Comparison of ENCODE assay signal across 21 cellular contexts in genomic region chr13:30456290-30456689, GRCh38. TPM values are rescaled to one million over a fixed set of nuclear protein-coding genes. Genes with fewer than 3 reads are reported as not detected.
DNase-seq lines count a peak whose midpoint lies in the region; ATAC-seq and TF ChIP-seq lines count a peak whose summit lies in the region.
"Had no signal": no experiment of that assay in that cellular context is flagged by ENCODE, and none has a peak within 500 bp of the region (broad histone marks: within the 10 kb centered on the region; RNA-seq: fewer than 3 reads in every experiment).

No MANE protein-coding gene starts in this region.

- H3K27me3 Mint-ChIP-seq in stimulated activated naive CD8-positive, alpha-beta T cell treated with anti-CD3 and anti-CD28 coated beads, Interleukin-15, Interleukin-2, amounts not matched to agents 100 ng/mL and 50 ng/mL, for 24 hours, result no peaks in the 10 kb centered on the region
- H3K27me3 Mint-ChIP-seq in stimulated activated naive CD8-positive, alpha-beta T cell treated with anti-CD3 and anti-CD28 coated beads, Interleukin-15, amount 100 ng/mL, for 72 hours, result no peaks in the 10 kb centered on the region
- H3K27me3 Mint-ChIP-seq in activated B cell treated with CpG ODN at 0.5 μM for 24 hours, result no peaks in the 10 kb centered on the region
- H3K27me3 Mint-ChIP-seq in naive thymus-derived CD4-positive, alpha-beta T cell, result no peaks in the 10 kb centered on the region
- H3K27me3 Mint-ChIP-seq: activated CD4-positive, alpha-beta memory T cell treated with anti-CD3 and anti-CD28 coated beads for 36 hours had no signal

- CTCF ChIA-PET in activated B cell treated with CpG ODN at 0.5 μM for 24 hours (lab: Charles Lee), result interaction anchor here (1.4 kb wide), 1 partner anchor 49 kb away, joined by 5 read pairs; no protein-coding TSS in a partner anchor
- CTCF ChIA-PET in naive thymus-derived CD4-positive, alpha-beta T cell (lab: Charles Lee), result no interaction called here

- no peaks in the 10 kb centered on the region for H3K9me3 ChIP-seq in naive thymus-derived CD4-positive, alpha-beta T cell (ENCODE audit: control insufficient read depth in 2 of 3, low read length in 3 of 3)
- no peaks in the 10 kb centered on the region for H3K9me3 ChIP-seq in BE2C
- H3K9me3 ChIP-seq: colonic mucosa, heart left ventricle had no signal

- ATAC-seq in stimulated activated naive CD8-positive, alpha-beta T cell treated with anti-CD3 and anti-CD28 coated beads, Interleukin-15, amount 100 ng/mL, for 72 hours, result no peak
- no peak for ATAC-seq in activated B cell treated with CpG ODN at 0.5 μM for 24 hours (ENCODE audit: low read depth)
- no peak for ATAC-seq in naive thymus-derived CD4-positive, alpha-beta T cell
- ATAC-seq: heart left ventricle had no signal

- POLR2A ChIA-PET in activated B cell treated with CpG ODN at 0.5 μM for 24 hours (lab: Charles Lee), result interaction anchor here (0.7 to 1.7 kb wide), 5 partner anchors 10 to 63 kb away, joined by 3 to 10 read pairs (median 3); partner anchors contain the start of gene UBE2L5
- POLR2A ChIA-PET in naive thymus-derived CD4-positive, alpha-beta T cell (lab: Charles Lee), result interaction anchor here (1.0 to 1.4 kb wide), 4 partner anchors 8 to 90 kb away, joined by 3 to 6 read pairs (median 4); no protein-coding TSS in a partner anchor

- H3K9me3 Mint-ChIP-seq in stimulated activated naive CD8-positive, alpha-beta T cell treated with anti-CD3 and anti-CD28 coated beads, Interleukin-15, Interleukin-2, amounts not matched to agents 100 ng/mL and 50 ng/mL, for 24 hours, result no peaks in the 10 kb centered on the region
- no peaks in the 10 kb centered on the region for H3K9me3 Mint-ChIP-seq in stimulated activated naive CD8-positive, alpha-beta T cell treated with anti-CD3 and anti-CD28 coated beads, Interleukin-15, amount 100 ng/mL, for 72 hours
- H3K9me3 Mint-ChIP-seq in activated B cell treated with CpG ODN at 0.5 μM for 24 hours, result no peaks in the 10 kb centered on the region
- peaks cover 0 to 2% (median 0%) of the 10 kb centered on the region in 11 donors for H3K9me3 Mint-ChIP-seq in naive thymus-derived CD4-positive, alpha-beta T cell
- H3K9me3 Mint-ChIP-seq: activated CD4-positive, alpha-beta memory T cell treated with anti-CD3 and anti-CD28 coated beads for 36 hours; activated T-helper 2 cell treated with anti-CD3 and anti-CD28 coated beads, Interferon-gamma antibody, Interleukin-2, Interleukin-4, amounts not matched to agents 10 μg/mL and 5 μg/mL and 100 μg/mL, durations not matched to agents 14 hours and 24 hours and 36 hours had no signal

- H3K4me3 ChIP-seq in naive thymus-derived CD4-positive, alpha-beta T cell (ENCODE audit: low read length), result no peak overlapping the region
- H3K4me3 ChIP-seq in BE2C (ENCODE audit: low read depth, low read length), result no peak overlapping the region
- H3K4me3 ChIP-seq: colonic mucosa, heart left ventricle, skin epidermis had no signal

- no peak overlapping the region for H3K4me3 Mint-ChIP-seq in stimulated activated naive CD8-positive, alpha-beta T cell treated with anti-CD3 and anti-CD28 coated beads, Interleukin-15, Interleukin-2, amounts not matched to agents 100 ng/mL and 50 ng/mL, for 24 hours
- H3K4me3 Mint-ChIP-seq in stimulated activated naive CD8-positive, alpha-beta T cell treated with anti-CD3 and anti-CD28 coated beads, Interleukin-15, amount 100 ng/mL, for 72 hours, result no peak overlapping the region
- H3K4me3 Mint-ChIP-seq in activated B cell treated with CpG ODN at 0.5 μM for 24 hours, result no peak overlapping the region
- no peak overlapping the region for H3K4me3 Mint-ChIP-seq in naive thymus-derived CD4-positive, alpha-beta T cell
- H3K4me3 Mint-ChIP-seq: activated CD4-positive, alpha-beta memory T cell treated with anti-CD3 and anti-CD28 coated beads for 36 hours had no signal

- peaks cover 0 to 14% (median 13%) of the 10 kb centered on the region in 3 experiments for H3K36me3 ChIP-seq in naive thymus-derived CD4-positive, alpha-beta T cell (ENCODE audit: control insufficient read depth in 2 of 3, insufficient read depth in 3 of 3, low read length in 3 of 3)
- H3K36me3 ChIP-seq in BE2C, result peaks cover 28% of the 10 kb centered on the region

- TF ChIP-seq CTCF in activated B cell treated with CpG ODN at 0.5 μM for 24 hours (IDR thresholded peaks at IDR 0.05) (no peak), BE2C (IDR thresholded peaks at IDR 0.05; ENCODE audit: low read depth, low read length) (no peak)

- intact Hi-C loops in activated B cell treated with CpG ODN at 0.5 μM for 24 hours (cut with micrococcal nuclease), result no loop called here
- intact Hi-C loops in naive thymus-derived CD4-positive, alpha-beta T cell (cut with micrococcal nuclease), result no loop called here

- H3K36me3 Mint-ChIP-seq in stimulated activated naive CD8-positive, alpha-beta T cell treated with anti-CD3 and anti-CD28 coated beads, Interleukin-15, Interleukin-2, amounts not matched to agents 100 ng/mL and 50 ng/mL, for 24 hours (ENCODE audit: low read depth), result peaks cover 30% of the 10 kb centered on the region
- peaks cover 29% of the 10 kb centered on the region for H3K36me3 Mint-ChIP-seq in activated B cell treated with CpG ODN at 0.5 μM for 24 hours (ENCODE audit: low read depth)
- H3K36me3 Mint-ChIP-seq in naive thymus-derived CD4-positive, alpha-beta T cell, result peaks cover 1 to 20% (median 2%) of the 10 kb centered on the region in 5 donors

- no peak overlapping the region for H3K27ac ChIP-seq in naive thymus-derived CD4-positive, alpha-beta T cell (ENCODE audit: low read depth, low read length)
- H3K27ac ChIP-seq: colonic mucosa, epithelial cell of prostate, skin epidermis had no signal

- H3K4me1 ChIP-seq in naive thymus-derived CD4-positive, alpha-beta T cell (ENCODE audit: control insufficient read depth in 2 of 2, insufficient read depth in 2 of 2, low read length in 2 of 2), result peaks cover 1 to 11% of the 10 kb centered on the region in 2 donors
- H3K4me1 ChIP-seq in BE2C, result no peaks in the 10 kb centered on the region
- H3K4me1 ChIP-seq: colonic mucosa had no signal

- H3K27ac Mint-ChIP-seq in stimulated activated naive CD8-positive, alpha-beta T cell treated with anti-CD3 and anti-CD28 coated beads, Interleukin-15, Interleukin-2, amounts not matched to agents 100 ng/mL and 50 ng/mL, for 24 hours, result peak overlapping the region; percentile 38
- no peak overlapping the region for H3K27ac Mint-ChIP-seq in stimulated activated naive CD8-positive, alpha-beta T cell treated with anti-CD3 and anti-CD28 coated beads, Interleukin-15, amount 100 ng/mL, for 72 hours
- H3K27ac Mint-ChIP-seq in activated B cell treated with CpG ODN at 0.5 μM for 24 hours, result peak overlapping the region; percentile 10
- peak overlapping the region in 7 of 9 donors; percentile 11 to 72 (median 25) for H3K27ac Mint-ChIP-seq in naive thymus-derived CD4-positive, alpha-beta T cell
- H3K27ac Mint-ChIP-seq: activated CD4-positive, alpha-beta memory T cell treated with anti-CD3 and anti-CD28 coated beads for 36 hours; activated T-helper 2 cell treated with anti-CD3 and anti-CD28 coated beads, Interferon-gamma antibody, Interleukin-2, Interleukin-4, amounts not matched to agents 10 μg/mL and 5 μg/mL and 100 μg/mL, durations not matched to agents 14 hours and 24 hours and 36 hours had no signal

- H3K4me1 Mint-ChIP-seq in stimulated activated naive CD8-positive, alpha-beta T cell treated with anti-CD3 and anti-CD28 coated beads, Interleukin-15, Interleukin-2, amounts not matched to agents 100 ng/mL and 50 ng/mL, for 24 hours (ENCODE audit: low read depth), result peaks cover 34% of the 10 kb centered on the region
- peaks cover 14% of the 10 kb centered on the region for H3K4me1 Mint-ChIP-seq in stimulated activated naive CD8-positive, alpha-beta T cell treated with anti-CD3 and anti-CD28 coated beads, Interleukin-15, amount 100 ng/mL, for 72 hours
- H3K4me1 Mint-ChIP-seq in activated B cell treated with CpG ODN at 0.5 μM for 24 hours, result peaks cover 47% of the 10 kb centered on the region
- H3K4me1 Mint-ChIP-seq in naive thymus-derived CD4-positive, alpha-beta T cell, result peaks cover 11 to 33% (median 21%) of the 10 kb centered on the region in 7 donors

- no peaks in the 10 kb centered on the region for H3K27me3 ChIP-seq in naive thymus-derived CD4-positive, alpha-beta T cell (ENCODE audit: control insufficient read depth in 2 of 2, insufficient read depth in 2 of 2, low read length in 2 of 2)
- no peaks in the 10 kb centered on the region for H3K27me3 ChIP-seq in BE2C
- H3K27me3 ChIP-seq: colonic mucosa, heart left ventricle had no signal

- DNase-seq in stimulated activated naive CD8-positive, alpha-beta T cell treated with anti-CD3 and anti-CD28 coated beads, Interleukin-15, amount 100 ng/mL, for 72 hours, result no peak
- DNase-seq in activated B cell treated with CpG ODN at 0.5 μM for 24 hours, result no peak
- no peak for DNase-seq in naive thymus-derived CD4-positive, alpha-beta T cell
- no peak for DNase-seq in KG1 (lab: John Stamatoyannopoulos, UW)
- no peak for DNase-seq in NCI-H1436 (lab: John Stamatoyannopoulos, UW)
- DNase-seq in HT-29 (ENCODE audit: low spot score), result no peak
- no peak for DNase-seq in BE2C
- DNase-seq: activated CD4-positive, alpha-beta memory T cell treated with anti-CD3 and anti-CD28 coated beads for 36 hours; amygdala; colonic mucosa; heart left ventricle; NCI-H187; NCI-H510A treated with DMSO at 0.1 percent for 48 hours had no signal

RNA-seq across cellular contexts. Expression of gene HMGB1, which starts 9.4 kb away (rescaled TPM):
- 338 and 354 TPM in 2 replicates for total RNA-seq in activated B cell treated with CpG ODN at 0.5 μM for 24 hours
- total RNA-seq in naive thymus-derived CD4-positive, alpha-beta T cell, result 100 to 1,000 TPM; 294 to 530 (median 319) TPM
- 100 to 1,000 TPM; 529 to 577 TPM for polyA plus RNA-seq in naive thymus-derived CD4-positive, alpha-beta T cell
- 579 and 669 TPM in 2 replicates for total RNA-seq in HT-29 (2014; rRNA removed; shearing (Covaris generic))
- 295 TPM for polyA plus RNA-seq in BE2C (2012; ENCODE audit: insufficient read depth, insufficient read length, low read depth)

RNA-seq across cellular contexts. Expression of gene UBE2L5, which starts 34.0 kb away (rescaled TPM):
- total RNA-seq in activated B cell treated with CpG ODN at 0.5 μM for 24 hours, result 0.24 and 0.42 TPM in 2 replicates
- total RNA-seq in naive thymus-derived CD4-positive, alpha-beta T cell, result not detected
- under 1 TPM in 1 of 2 donors, not detected in 1; 0.14 TPM for polyA plus RNA-seq in naive thymus-derived CD4-positive, alpha-beta T cell
- total RNA-seq in HT-29 (2014; rRNA removed; shearing (Covaris generic)), result not detected in 2 replicates
- 0.73 TPM for polyA plus RNA-seq in BE2C (2012; ENCODE audit: insufficient read depth, insufficient read length, low read depth)
- total RNA-seq: activated CD4-positive, alpha-beta memory T cell treated with anti-CD3 and anti-CD28 coated beads for 36 hours; activated T-helper 2 cell treated with anti-CD3 and anti-CD28 coated beads, Interferon-gamma antibody, Interleukin-2, Interleukin-4, amounts not matched to agents 10 μg/mL and 5 μg/mL and 100 μg/mL, durations not matched to agents 14 hours and 24 hours and 36 hours; colonic mucosa; kidney epithelial cell; osteoblast; SK-MEL-5; ureter had no signal
- polyA plus RNA-seq: heart left ventricle had no signal

Comparison
In these comparisons a context has a peak if more than half of its experiments do, and no peak if none do; other contexts are left out.
1. H3K27ac Mint-ChIP-seq: peak in stimulated activated naive CD8-positive, alpha-beta T cell treated with anti-CD3 and anti-CD28 coated beads, Interleukin-15, Interleukin-2, amounts not matched to agents 100 ng/mL and 50 ng/mL, for 24 hours (single experiment), activated B cell treated with CpG ODN at 0.5 μM for 24 hours (single experiment) and naive thymus-derived CD4-positive, alpha-beta T cell (7 of 9); none in stimulated activated naive CD8-positive, alpha-beta T cell treated with anti-CD3 and anti-CD28 coated beads, Interleukin-15, amount 100 ng/mL, for 72 hours (0 of 2).